ENCODE assay signal across 27 cellular contexts in the genomic region with DNA sequence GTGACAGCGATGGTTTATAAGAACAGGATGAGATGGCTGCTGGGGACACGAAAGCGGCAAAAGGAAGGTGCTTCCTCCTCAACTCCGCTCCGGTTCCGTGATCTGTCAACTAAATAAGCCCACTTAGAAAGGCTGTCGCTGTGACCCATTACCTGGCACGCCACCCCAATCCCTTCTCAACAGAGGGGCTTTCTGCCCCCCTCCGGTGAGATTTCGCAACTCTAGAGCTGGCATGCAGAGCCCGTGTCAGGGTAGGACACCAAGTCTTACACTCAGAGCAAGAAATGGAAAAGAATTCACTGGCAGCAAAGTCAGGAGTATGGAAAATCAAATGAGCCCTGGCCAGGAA.
"Had no signal": no experiment of that assay in that cellular context is flagged by ENCODE, and none has a peak within 500 bp of the region (broad histone marks: within the 10 kb centered on the region; RNA-seq: fewer than 3 reads in every experiment).

No MANE protein-coding gene starts in this region.

- H3K9me3 Mint-ChIP-seq: activated CD4-positive, alpha-beta memory T cell treated with anti-CD3 and anti-CD28 coated beads for 36 hours; activated CD4-positive, alpha-beta T cell treated with anti-CD3 and anti-CD28 coated beads, Interleukin-2, amount 10 ng/mL, durations not matched to agents 24 days and 14 days; activated naive CD8-positive, alpha-beta T cell treated with anti-CD3 and anti-CD28 coated beads for 36 hours; activated T-helper 1 cell treated with anti-CD3 and anti-CD28 coated beads, Interleukin-12 subunit alpha, Interleukin-12 subunit beta, Interleukin-2, Interleukin-4 antibody, amounts not matched to agents 30 ng/mL and 10 ng/mL and 1 ng/mL, durations not matched to agents 14 hours and 24 hours and 36 hours; central memory CD8-positive, alpha-beta T cell; natural killer cell treated with Interleukin-12 subunit alpha and Interleukin-12 subunit beta and Interleukin-15 and Interleukin-18, amount 100 ng/mL, for 72 hours; stimulated activated effector memory CD8-positive, alpha-beta T cell treated with anti-CD3 and anti-CD28 coated beads, Interleukin-12 subunit alpha, Interleukin-12 subunit beta, amount 100 ng/mL, for 72 hours; stimulated activated naive CD8-positive, alpha-beta T cell treated with anti-CD3 and anti-CD28 coated beads, Interleukin-15, Interleukin-2, amounts not matched to agents 100 ng/mL and 50 ng/mL, for 24 hours; T-helper 1 cell treated with Interleukin-12 subunit alpha and Interleukin-12 subunit beta and Interleukin-4 antibody, amounts not matched to agents 30 μg/mL and 1 μg/mL, for 36 hours had no signal

- H3K27me3 ChIP-seq: gastrocnemius medialis, sigmoid colon had no signal

- H3K36me3 Mint-ChIP-seq: activated CD4-positive, alpha-beta memory T cell treated with anti-CD3 and anti-CD28 coated beads for 36 hours; activated naive CD8-positive, alpha-beta T cell treated with anti-CD3 and anti-CD28 coated beads for 36 hours; natural killer cell treated with Interleukin-12 subunit alpha and Interleukin-12 subunit beta and Interleukin-15 and Interleukin-18, amount 100 ng/mL, for 72 hours; stimulated activated effector memory CD8-positive, alpha-beta T cell treated with anti-CD3 and anti-CD28 coated beads, Interleukin-12 subunit alpha, Interleukin-12 subunit beta, amount 100 ng/mL, for 72 hours had no signal

- H3K4me1 ChIP-seq: gastrocnemius medialis, tibial nerve had no signal

- H3K4me3 Mint-ChIP-seq: activated CD4-positive, alpha-beta memory T cell treated with anti-CD3 and anti-CD28 coated beads for 36 hours; activated CD4-positive, alpha-beta T cell treated with anti-CD3 and anti-CD28 coated beads, Interleukin-2, amount 10 ng/mL, durations not matched to agents 24 days and 14 days; activated naive CD4-positive, alpha-beta T cell treated with anti-CD3 and anti-CD28 coated beads for 36 hours; activated naive CD8-positive, alpha-beta T cell treated with anti-CD3 and anti-CD28 coated beads for 36 hours; activated T-helper 1 cell treated with anti-CD3 and anti-CD28 coated beads, Interleukin-12 subunit alpha, Interleukin-12 subunit beta, Interleukin-2, Interleukin-4 antibody, amounts not matched to agents 30 ng/mL and 10 ng/mL and 1 ng/mL, durations not matched to agents 14 hours and 24 hours and 36 hours; central memory CD8-positive, alpha-beta T cell; natural killer cell treated with Interleukin-12 subunit alpha and Interleukin-12 subunit beta and Interleukin-15 and Interleukin-18, amount 100 ng/mL, for 72 hours; stimulated activated effector memory CD8-positive, alpha-beta T cell treated with anti-CD3 and anti-CD28 coated beads, Interleukin-12 subunit alpha, Interleukin-12 subunit beta, amount 100 ng/mL, for 72 hours; stimulated activated naive CD8-positive, alpha-beta T cell treated with anti-CD3 and anti-CD28 coated beads, Interleukin-15, Interleukin-2, amounts not matched to agents 100 ng/mL and 50 ng/mL, for 24 hours; T-helper 1 cell treated with Interleukin-12 subunit alpha and Interleukin-12 subunit beta and Interleukin-4 antibody, amounts not matched to agents 30 μg/mL and 1 μg/mL, for 36 hours had no signal

- ATAC-seq: gastrocnemius medialis; stimulated activated effector memory CD8-positive, alpha-beta T cell treated with anti-CD3 and anti-CD28 coated beads, Interleukin-12 subunit alpha, Interleukin-12 subunit beta, amount 100 ng/mL, for 72 hours had no signal

- H3K4me1 Mint-ChIP-seq: activated CD4-positive, alpha-beta T cell treated with anti-CD3 and anti-CD28 coated beads, Interleukin-2, amount 10 ng/mL, durations not matched to agents 24 days and 14 days; activated naive CD8-positive, alpha-beta T cell treated with anti-CD3 and anti-CD28 coated beads for 36 hours; stimulated activated effector memory CD8-positive, alpha-beta T cell treated with anti-CD3 and anti-CD28 coated beads, Interleukin-12 subunit alpha, Interleukin-12 subunit beta, amount 100 ng/mL, for 72 hours had no signal

- H3K27ac ChIP-seq: gastrocnemius medialis, tibial nerve, WERI-Rb-1 had no signal

- H3K9me3 ChIP-seq: gastrocnemius medialis, sigmoid colon, tibial nerve had no signal

- DNase-seq: activated CD4-positive, alpha-beta memory T cell treated with anti-CD3 and anti-CD28 coated beads for 36 hours; activated CD4-positive, alpha-beta T cell treated with anti-CD3 and anti-CD28 coated beads, Interleukin-2, amount 10 ng/mL, durations not matched to agents 24 days and 14 days; activated CD4-positive, CD25-positive, alpha-beta regulatory T cell treated with anti-CD3 and anti-CD28 coated beads, Interleukin-2, amount 50 U/mL, for 72 hours; activated CD8-positive, alpha-beta memory T cell treated with anti-CD3 and anti-CD28 coated beads, Interleukin-2, amount 50 U/mL, for 4 hours; activated effector memory CD4-positive, alpha-beta T cell treated with anti-CD3 and anti-CD28 coated beads, Interleukin-2, amount 50 U/mL, for 16 hours; activated naive CD4-positive, alpha-beta T cell treated with anti-CD3 and anti-CD28 coated beads for 36 hours; activated naive CD8-positive, alpha-beta T cell treated with anti-CD3 and anti-CD28 coated beads for 36 hours; activated T-cell treated with anti-CD3 and anti-CD28 coated beads, Interleukin-2, amount 50 U/mL, for 1 hour; dermis blood vessel endothelial cell; effector memory CD4-positive, alpha-beta T cell; erythroblast; gastrocnemius medialis; glutamatergic neuron; retina; sigmoid colon; small intestine; stimulated activated CD4-positive, alpha-beta T cell treated with anti-CD3 and anti-CD28 coated beads, Interleukin-4, amount 100 ng/mL, for 24 hours; SW 1271; T1000; WERI-Rb-1 had no signal

- H3K36me3 ChIP-seq: gastrocnemius medialis, sigmoid colon, tibial nerve had no signal

- H3K4me3 ChIP-seq: gastrocnemius medialis, sigmoid colon, tibial nerve had no signal

- H3K27me3 Mint-ChIP-seq: activated CD4-positive, alpha-beta T cell treated with anti-CD3 and anti-CD28 coated beads, Interleukin-2, amount 10 ng/mL, durations not matched to agents 24 days and 14 days; central memory CD8-positive, alpha-beta T cell had no signal

- H3K27ac Mint-ChIP-seq: activated CD4-positive, alpha-beta memory T cell treated with anti-CD3 and anti-CD28 coated beads for 36 hours; activated CD4-positive, alpha-beta T cell treated with anti-CD3 and anti-CD28 coated beads, Interleukin-2, amount 10 ng/mL, durations not matched to agents 24 days and 14 days; activated naive CD4-positive, alpha-beta T cell treated with anti-CD3 and anti-CD28 coated beads for 36 hours; activated naive CD8-positive, alpha-beta T cell treated with anti-CD3 and anti-CD28 coated beads for 36 hours; activated T-helper 1 cell treated with anti-CD3 and anti-CD28 coated beads, Interleukin-12 subunit alpha, Interleukin-12 subunit beta, Interleukin-2, Interleukin-4 antibody, amounts not matched to agents 30 ng/mL and 10 ng/mL and 1 ng/mL, durations not matched to agents 14 hours and 24 hours and 36 hours; natural killer cell treated with Interleukin-12 subunit alpha and Interleukin-12 subunit beta and Interleukin-15 and Interleukin-18, amount 100 ng/mL, for 72 hours; stimulated activated effector memory CD8-positive, alpha-beta T cell treated with anti-CD3 and anti-CD28 coated beads, Interleukin-12 subunit alpha, Interleukin-12 subunit beta, amount 100 ng/mL, for 72 hours; stimulated activated naive CD8-positive, alpha-beta T cell treated with anti-CD3 and anti-CD28 coated beads, Interleukin-15, Interleukin-2, amounts not matched to agents 100 ng/mL and 50 ng/mL, for 24 hours; T-helper 1 cell treated with Interleukin-12 subunit alpha and Interleukin-12 subunit beta and Interleukin-4 antibody, amounts not matched to agents 30 μg/mL and 1 μg/mL, for 36 hours had no signal
